In genomic region chr1:35044406-35044805, GRCh38 we compare ENCODE assay signal across 31 cellular contexts.
"Had no signal": no experiment of that assay in that cellular context is flagged by ENCODE, and none has a peak within 500 bp of the region (broad histone marks: within the 10 kb centered on the region; RNA-seq: fewer than 3 reads in every experiment).

No MANE protein-coding gene starts in this region.

- H3K9me3 ChIP-seq: adrenal gland, esophagus squamous epithelium, gastrocnemius medialis, pancreas, prostate gland, suprapubic skin, tibial nerve had no signal

- FAIRE-seq: pancreas, small intestine, TTC549 had no signal

- H3K36me3 Mint-ChIP-seq: stimulated activated naive B cell treated with anti-CD40 and anti-IgM and Interleukin-4, amounts not matched to agents 10 μg/mL and 1 μg/mL and 100 μg/mL, for 72 hours had no signal

- H3K27ac Mint-ChIP-seq: activated naive CD8-positive, alpha-beta T cell; dendritic cell treated with granulocyte-macrophage colony-stimulating factor and Interleukin-4, amounts not matched to agents 40 ng/mL and 50 ng/mL, for 4 days; nephron progenitor cell; stimulated activated naive B cell treated with anti-CD40 and anti-IgM and Interleukin-4, amounts not matched to agents 10 μg/mL and 1 μg/mL and 100 μg/mL, for 72 hours; T-helper 1 cell treated with Interleukin-12 subunit alpha and Interleukin-12 subunit beta and Interleukin-4 antibody, amounts not matched to agents 30 μg/mL and 1 μg/mL, for 36 hours had no signal

- H3K4me3 ChIP-seq: adrenal gland, esophagus squamous epithelium, gastrocnemius medialis, pancreas, prostate gland, suprapubic skin, tibial nerve had no signal

- H3K27me3 ChIP-seq: adrenal gland, esophagus squamous epithelium, gastrocnemius medialis, pancreas, suprapubic skin, tibial nerve had no signal

- H3K4me1 ChIP-seq: adrenal gland, gastrocnemius medialis, pancreas, prostate gland, tibial nerve had no signal

- DNase-seq: activated CD4-positive, alpha-beta T cell treated with anti-CD3 and anti-CD28 coated beads for 48 hours; activated CD4-positive, alpha-beta T cell treated with anti-CD3 and anti-CD28 coated beads, Interleukin-2, amount 50 U/mL, for 48 hours; activated CD8-positive, alpha-beta memory T cell treated with anti-CD3 and anti-CD28 coated beads for 24 hours; activated effector memory CD4-positive, alpha-beta T cell treated with Interleukin-2 at 50 U/mL for 16 hours; activated naive CD4-positive, alpha-beta T cell treated with Interleukin-2 at 50 U/mL for 16 hours; adrenal gland; aorta; caudate nucleus; esophagus squamous epithelium; gastrocnemius medialis; glutamatergic neuron; islet precursor cell; left ventricle myocardium superior; nephron progenitor cell; pancreas; retina; small intestine; stimulated activated CD4-positive, alpha-beta T cell treated with anti-CD3 and anti-CD28 coated beads, Interleukin-1b, Interleukin-23, amount 100 ng/mL, for 48 hours; stimulated activated CD4-positive, alpha-beta T cell treated with anti-CD3 and anti-CD28 coated beads, Interleukin-4, amount 100 ng/mL, for 4 hours; stimulated activated CD8-positive, alpha-beta memory T cell treated with anti-CD3 and anti-CD28 coated beads, Interleukin-4, amount 100 ng/mL, for 48 hours; stimulated activated naive B cell treated with anti-CD40 and anti-IgM and Interleukin-4, amounts not matched to agents 10 μg/mL and 1 μg/mL and 100 μg/mL, for 72 hours; T-helper 9 cell had no signal

- H3K27ac ChIP-seq: adrenal gland, epithelial cell of prostate, esophagus squamous epithelium, gastrocnemius medialis, pancreas, prostate gland, suprapubic skin, tibial nerve, VCaP had no signal

- H3K4me1 Mint-ChIP-seq: nephron progenitor cell had no signal

- H3K9me3 Mint-ChIP-seq: dendritic cell treated with granulocyte-macrophage colony-stimulating factor and Interleukin-4, amounts not matched to agents 40 ng/mL and 50 ng/mL, for 4 days; nephron progenitor cell; T-helper 1 cell treated with Interleukin-12 subunit alpha and Interleukin-12 subunit beta and Interleukin-4 antibody, amounts not matched to agents 30 μg/mL and 1 μg/mL, for 36 hours had no signal

- H3K36me3 ChIP-seq: adrenal gland, esophagus squamous epithelium, gastrocnemius medialis, pancreas, prostate gland, suprapubic skin, tibial nerve had no signal

- H3K4me3 Mint-ChIP-seq: activated naive CD8-positive, alpha-beta T cell; dendritic cell treated with granulocyte-macrophage colony-stimulating factor and Interleukin-4, amounts not matched to agents 40 ng/mL and 50 ng/mL, for 4 days; nephron progenitor cell; stimulated activated naive B cell treated with anti-CD40 and anti-IgM and Interleukin-4, amounts not matched to agents 10 μg/mL and 1 μg/mL and 100 μg/mL, for 72 hours; T-helper 1 cell treated with Interleukin-12 subunit alpha and Interleukin-12 subunit beta and Interleukin-4 antibody, amounts not matched to agents 30 μg/mL and 1 μg/mL, for 36 hours had no signal
